In genomic region chr4:48267574-48267973, GRCh38 we compare ENCODE assay signal across 29 cellular contexts. TPM values are rescaled to one million over a fixed set of nuclear protein-coding genes. Genes with fewer than 3 reads are reported as not detected.
DNase-seq lines count a peak whose midpoint lies in the region; ATAC-seq and TF ChIP-seq lines count a peak whose summit lies in the region.
"Had no signal": no experiment of that assay in that cellular context is flagged by ENCODE, and none has a peak within 500 bp of the region (broad histone marks: within the 10 kb centered on the region; RNA-seq: fewer than 3 reads in every experiment).

No MANE protein-coding gene starts in this region.

- H3K36me3 ChIP-seq in PC-9 (ENCODE audit: low read depth) (no peaks in the 10 kb centered on the region), esophagus squamous epithelium (no peaks in the 10 kb centered on the region), urinary bladder (ENCODE audit: insufficient read depth) (no peaks in the 10 kb centered on the region)
- H3K36me3 ChIP-seq: BE2C, gastrocnemius medialis, thoracic aorta had no signal

- H3K79me2 ChIP-seq in PC-9 (ENCODE audit: low read depth), result peaks cover 39% of the 10 kb centered on the region

- H3K27me3 Mint-ChIP-seq in activated naive CD8-positive, alpha-beta T cell treated with anti-CD3 and anti-CD28 coated beads, Interleukin-2, amount 10 ng/mL, durations not matched to agents 7 days and 5 days, result no peaks in the 10 kb centered on the region
- no peaks in the 10 kb centered on the region for H3K27me3 Mint-ChIP-seq in activated naive CD8-positive, alpha-beta T cell treated with anti-CD3 and anti-CD28 coated beads, Interleukin-2, amount 50 U/mL, for 24 hours

- DNase-seq in activated naive CD8-positive, alpha-beta T cell treated with anti-CD3 and anti-CD28 coated beads, Interleukin-2, amount 10 ng/mL, durations not matched to agents 7 days and 5 days, result no peak
- DNase-seq in activated naive CD8-positive, alpha-beta T cell treated with anti-CD3 and anti-CD28 coated beads, Interleukin-2, amount 50 U/mL, for 24 hours, result no peak
- DNase-seq in PC-9 (no peak), esophagus squamous epithelium (lab: John Stamatoyannopoulos, UW) (no peak), DMS79 (lab: John Stamatoyannopoulos, UW) (no peak), COLO829 (ENCODE audit: low spot score) (no peak)
- DNase-seq in central memory CD4-positive, alpha-beta T cell, result no peak
- DNase-seq: activated CD4-positive, alpha-beta T cell treated with anti-CD3 and anti-CD28 coated beads for 48 hours; BE2C; effector CD8-positive, alpha-beta T cell; gastrocnemius medialis; GM23248; HFFc6; mesendoderm; NCI-H1436 treated with DMSO at 0.1 percent for 48 hours; NCI-H2171; NCI-H524; retina; small intestine; stimulated activated CD4-positive, alpha-beta T cell treated with anti-CD3 and anti-CD28 coated beads, Interleukin-2, amount 100 ng/mL, for 48 hours; stimulated activated naive CD8-positive, alpha-beta T cell treated with anti-CD3 and anti-CD28 coated beads, Interleukin-15, Interleukin-2, amounts not matched to agents 100 U/mL and 50 U/mL, for 24 hours; T-helper 1 cell had no signal

- POLR2A ChIA-PET in activated naive CD8-positive, alpha-beta T cell treated with anti-CD3 and anti-CD28 coated beads, Interleukin-2, amount 10 ng/mL, durations not matched to agents 7 days and 5 days (lab: Charles Lee), result no interaction called here
- POLR2A ChIA-PET in PC-9 (lab: Charles Lee; ENCODE audit: unreplicated experiment), result no interaction called here

- peak overlapping the region; percentile 93 for H3K4me2 ChIP-seq in PC-9

- H3K4me1 ChIP-seq in PC-9 (replicated peaks; ENCODE audit: insufficient read depth) (peaks cover 23% of the 10 kb centered on the region), esophagus squamous epithelium (peaks cover 0 to 29% (median 6%) of the 10 kb centered on the region in 3 donors), urinary bladder (ENCODE audit: insufficient read depth) (no peaks in the 10 kb centered on the region)
- H3K4me1 ChIP-seq: BE2C had no signal

- H3K4me3 ChIP-seq in PC-9 (peak overlapping the region; percentile 92; the same call in 1 of the 2 replicates), esophagus squamous epithelium (no peak overlapping the region), urinary bladder (ENCODE audit: low read depth, low read length) (peak overlapping the region; percentile 1)
- H3K4me3 ChIP-seq: gastrocnemius medialis, GM23248, hepatocyte, thoracic aorta had no signal

- no peaks in the 10 kb centered on the region for H3K9me2 ChIP-seq in PC-9 (ENCODE audit: insufficient read depth)

- no peak overlapping the region for H3K27ac Mint-ChIP-seq in activated naive CD8-positive, alpha-beta T cell treated with anti-CD3 and anti-CD28 coated beads, Interleukin-2, amount 10 ng/mL, durations not matched to agents 7 days and 5 days
- no peak overlapping the region for H3K27ac Mint-ChIP-seq in activated naive CD8-positive, alpha-beta T cell treated with anti-CD3 and anti-CD28 coated beads, Interleukin-2, amount 50 U/mL, for 24 hours
- H3K27ac Mint-ChIP-seq: brain, HFFc6 had no signal

- H2AFZ ChIP-seq in PC-9, result no peak overlapping the region
- H2AFZ ChIP-seq: GM23248, hepatocyte had no signal

- H3K36me3 Mint-ChIP-seq in activated naive CD8-positive, alpha-beta T cell treated with anti-CD3 and anti-CD28 coated beads, Interleukin-2, amount 10 ng/mL, durations not matched to agents 7 days and 5 days, result peaks cover 24% of the 10 kb centered on the region
- H3K36me3 Mint-ChIP-seq in activated naive CD8-positive, alpha-beta T cell treated with anti-CD3 and anti-CD28 coated beads, Interleukin-2, amount 50 U/mL, for 24 hours (ENCODE audit: low read depth), result peaks cover 2% of the 10 kb centered on the region
- H3K36me3 Mint-ChIP-seq: brain had no signal

- 79 to 90% methylated on average over 2 to 3 of the region's 3 CpGs for whole genome bisulfite sequencing in esophagus squamous epithelium, 2 donors
- 95% methylated on average over 3 of the region's 3 CpGs for WGBS in urinary bladder

- intact Hi-C loops in PC-9 (cut with micrococcal nuclease; ENCODE audit: unreplicated experiment) (loop anchor here (5.0 kb wide), 2 partner anchors 75 to 355 kb away; partner anchors contain the start of genes NFXL1 and SLAIN2), esophagus squamous epithelium (cut with DNase I) (no loop called here)

- H3K27ac ChIP-seq in PC-9 (peak overlapping the region; percentile 97), esophagus squamous epithelium (peak overlapping the region in 3 of 4 donors; percentile 1 to 93 (median 23)), urinary bladder (ENCODE audit: low read depth) (no peak overlapping the region)
- H3K27ac ChIP-seq: gastrocnemius medialis, GM23248, hepatocyte, thoracic aorta had no signal

- no TSS peak for BruUV-seq in PC-9 (replicated peaks; lab: Mats Ljungman, UMichigan)

- ATAC-seq in activated naive CD8-positive, alpha-beta T cell treated with anti-CD3 and anti-CD28 coated beads, Interleukin-2, amount 10 ng/mL, durations not matched to agents 7 days and 5 days (ENCODE audit: low read depth), result no peak
- ATAC-seq in activated naive CD8-positive, alpha-beta T cell treated with anti-CD3 and anti-CD28 coated beads, Interleukin-2, amount 50 U/mL, for 24 hours, result no peak
- ATAC-seq: gastrocnemius medialis; left lobe of liver; Panc1; stimulated activated naive CD8-positive, alpha-beta T cell treated with anti-CD3 and anti-CD28 coated beads, Interleukin-15, Interleukin-2, amounts not matched to agents 100 U/mL and 50 U/mL, for 24 hours had no signal

- no peak for TF ChIP-seq POLR2A in esophagus squamous epithelium (IDR thresholded peaks at IDR 0.05)

- H3K4me1 Mint-ChIP-seq in activated naive CD8-positive, alpha-beta T cell treated with anti-CD3 and anti-CD28 coated beads, Interleukin-2, amount 10 ng/mL, durations not matched to agents 7 days and 5 days, result peaks cover 18% of the 10 kb centered on the region
- peaks cover 21% of the 10 kb centered on the region for H3K4me1 Mint-ChIP-seq in activated naive CD8-positive, alpha-beta T cell treated with anti-CD3 and anti-CD28 coated beads, Interleukin-2, amount 50 U/mL, for 24 hours

- peak overlapping the region; percentile 28 for H3K4me3 Mint-ChIP-seq in activated naive CD8-positive, alpha-beta T cell treated with anti-CD3 and anti-CD28 coated beads, Interleukin-2, amount 10 ng/mL, durations not matched to agents 7 days and 5 days
- H3K4me3 Mint-ChIP-seq in activated naive CD8-positive, alpha-beta T cell treated with anti-CD3 and anti-CD28 coated beads, Interleukin-2, amount 50 U/mL, for 24 hours, result no peak overlapping the region
- H3K4me3 Mint-ChIP-seq: HFFc6 had no signal

- peaks cover 26% of the 10 kb centered on the region for H3F3A ChIP-seq in PC-9 (ENCODE audit: insufficient read depth, low read depth)

- TF ChIP-seq CTCF in PC-9 (conservative IDR thresholded peaks at IDR 0.05), result no peak
- no peak for TF ChIP-seq CTCF in esophagus squamous epithelium (IDR thresholded peaks at IDR 0.05)

- H3K27me3 ChIP-seq in PC-9 (ENCODE audit: insufficient read depth, low read depth) (no peaks in the 10 kb centered on the region), esophagus squamous epithelium (no peaks in the 10 kb centered on the region)
- H3K27me3 ChIP-seq: gastrocnemius medialis, hepatocyte had no signal

- CTCF ChIA-PET in PC-9 (lab: Charles Lee), result no interaction called here

- peaks cover 2% of the 10 kb centered on the region for H3K9me3 Mint-ChIP-seq in activated naive CD8-positive, alpha-beta T cell treated with anti-CD3 and anti-CD28 coated beads, Interleukin-2, amount 10 ng/mL, durations not matched to agents 7 days and 5 days
- no peaks in the 10 kb centered on the region for H3K9me3 Mint-ChIP-seq in activated naive CD8-positive, alpha-beta T cell treated with anti-CD3 and anti-CD28 coated beads, Interleukin-2, amount 50 U/mL, for 24 hours
- H3K9me3 Mint-ChIP-seq: HFFc6 had no signal

- H3K9me3 ChIP-seq in PC-9 (ENCODE audit: insufficient read depth, low read depth) (no peaks in the 10 kb centered on the region; the same call in 1 of the 2 replicates), esophagus squamous epithelium (no peaks in the 10 kb centered on the region)
- H3K9me3 ChIP-seq: BE2C, gastrocnemius medialis, thoracic aorta had no signal

- H4K20me1 ChIP-seq in PC-9 (ENCODE audit: insufficient read depth), result no peaks in the 10 kb centered on the region

RNA-seq across cellular contexts. Expression of gene TEC, which starts 2.1 kb away (rescaled TPM):
- 1 to 10 TPM; 4.2 TPM for total RNA-seq in activated naive CD8-positive, alpha-beta T cell treated with anti-CD3 and anti-CD28 coated beads, Interleukin-2, amount 10 ng/mL, durations not matched to agents 7 days and 5 days
- 6.2 and 6.6 TPM in 2 replicates for total RNA-seq in PC-9 (2021)
- 1 to 10 TPM; 3.8 to 8.6 (median 7.2) TPM for total RNA-seq in esophagus squamous epithelium
- 2.6 TPM for total RNA-seq in urinary bladder
- polyA plus RNA-seq in urinary bladder, result 0.67 TPM
- total RNA-seq: G401, GM23248 had no signal
- polyA plus RNA-seq: GM23248 had no signal

Comparison
In these comparisons a context has a peak if more than half of its experiments do, and no peak if none do; other contexts are left out.
1. H3K4me3 ChIP-seq: peak in PC-9 (single experiment) and urinary bladder (single experiment); none in esophagus squamous epithelium (0 of 4).